In the genomic region with DNA sequence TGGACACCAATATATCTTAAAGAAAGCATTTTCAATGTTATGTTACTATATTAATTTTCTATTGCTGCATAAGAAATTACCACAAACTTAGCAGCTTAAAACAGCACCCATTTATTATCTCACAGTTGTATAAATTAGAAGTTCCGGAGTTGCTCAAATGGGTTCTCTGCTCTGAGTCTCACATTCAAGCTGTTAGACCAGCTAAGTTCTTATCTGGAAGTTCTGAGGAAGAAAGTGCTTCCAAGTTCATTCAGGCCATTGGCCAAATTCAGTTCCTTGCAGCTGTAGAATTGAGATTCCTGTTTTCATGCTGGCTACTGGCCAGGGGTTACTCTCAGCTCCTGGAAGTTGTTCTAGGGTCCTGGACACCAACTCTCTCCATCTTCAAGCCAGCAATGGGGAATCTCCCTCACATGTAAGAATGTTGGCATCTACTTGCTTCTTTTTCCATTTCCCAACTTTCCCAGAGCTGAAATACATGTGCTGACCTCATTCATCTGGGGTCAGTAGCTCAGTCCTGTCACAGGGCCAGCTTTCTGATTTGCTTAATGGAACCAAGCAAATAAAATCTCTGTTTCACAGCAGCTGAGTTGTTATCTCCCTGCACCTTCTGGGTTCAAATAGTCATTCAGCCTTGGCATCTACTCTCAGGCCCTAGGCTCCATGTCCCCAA, we compare ENCODE assay signal across 16 cellular contexts.
DNase-seq lines count a peak whose midpoint lies in the region; ATAC-seq and TF ChIP-seq lines count a peak whose summit lies in the region.
"Had no signal": no experiment of that assay in that cellular context is flagged by ENCODE, and none has a peak within 500 bp of the region (broad histone marks: within the 10 kb centered on the region; RNA-seq: fewer than 3 reads in every experiment).

No MANE protein-coding gene starts in this region.

- CTCF ChIA-PET in A673 (lab: Charles Lee): no interaction called here

- H3K27ac ChIP-seq in upper lobe of right lung (no peak overlapping the region), A673 (ENCODE audit: low read depth, low read length, poor library complexity, severe bottlenecking) (no peak overlapping the region)

- peak; percentile 69 for ATAC-seq in upper lobe of right lung
- no peak for ATAC-seq in GM18517 (IDR thresholded peaks at IDR 0.05; ENCODE audit: unreplicated experiment)
- ATAC-seq in GM21526 (IDR thresholded peaks at IDR 0.05; ENCODE audit: low FRiP score, unreplicated experiment): no peak
- ATAC-seq: activated CD4-positive, CD25-positive, alpha-beta regulatory T cell treated with anti-CD3 and anti-CD28 coated beads, Interleukin-2, amount 50 U/mL, for 24 hours; effector memory CD8-positive, alpha-beta T cell; stimulated activated naive CD8-positive, alpha-beta T cell treated with anti-CD3 and anti-CD28 coated beads, Interleukin-15, amount 100 ng/mL, for 72 hours had no signal

- no peak for TF ChIP-seq CTCF in fibroblast of the aortic adventitia (IDR thresholded peaks at IDR 0.05; ENCODE audit: insufficient read depth, low read length)
- no peak for TF ChIP-seq CTCF in upper lobe of right lung (IDR thresholded peaks at IDR 0.05)
- no peak for TF ChIP-seq CTCF in A673 (conservative IDR thresholded peaks at IDR 0.05; ENCODE audit: low read depth, low read length)

- intact Hi-C loops in upper lobe of right lung (cut with DNase I) (no loop called here), A673 (cut with micrococcal nuclease; ENCODE audit: unreplicated experiment) (no loop called here)

- POLR2A ChIA-PET in A673 (lab: Charles Lee; ENCODE audit: low non-redundant PET): no interaction called here

- BruUV-seq in A673 (replicated peaks; lab: Mats Ljungman, UMichigan): no TSS peak

- H3K36me3 ChIP-seq in upper lobe of right lung (no peaks in the 10 kb centered on the region), A673 (ENCODE audit: insufficient read depth, low read length, poor library complexity, severe bottlenecking) (no peaks in the 10 kb centered on the region)

- H3K27me3 ChIP-seq in upper lobe of right lung: no peaks in the 10 kb centered on the region
- no peaks in the 10 kb centered on the region for H3K27me3 ChIP-seq in A673 (replicated peaks; ENCODE audit: insufficient read depth, low read depth, low read length, poor library complexity)

- H3K4me1 ChIP-seq in upper lobe of right lung (peaks cover 15% of the 10 kb centered on the region), A673 (ENCODE audit: insufficient read depth, low read length, poor library complexity, severe bottlenecking) (no peaks in the 10 kb centered on the region)

- H3K9me3 ChIP-seq in upper lobe of right lung: no peaks in the 10 kb centered on the region
- no peaks in the 10 kb centered on the region for H3K9me3 ChIP-seq in A673 (ENCODE audit: low read depth, low read length, poor library complexity, severe bottlenecking)

- H3K4me3 ChIP-seq in fibroblast of the aortic adventitia (ENCODE audit: low read depth, low read length) (no peak overlapping the region), upper lobe of right lung (no peak overlapping the region), A673 (ENCODE audit: low read depth, low read length, poor library complexity, severe bottlenecking) (no peak overlapping the region)

- DNase-seq in astrocyte of the hippocampus (ENCODE audit: low read depth, low spot score): peak; percentile 35
- peak; percentile 92 for DNase-seq in fibroblast of the aortic adventitia (ENCODE audit: low read depth)
- peak; percentile 4 for DNase-seq in medulla oblongata (ENCODE audit: extremely low spot score)
- no peak for DNase-seq in upper lobe of right lung
- no peak for DNase-seq in A673 (ENCODE audit: low spot score)
- DNase-seq: activated T-cell treated with anti-CD3 and anti-CD28 coated beads for 4 hours; anterior cingulate cortex; CD8-positive, alpha-beta memory T cell; effector memory CD8-positive, alpha-beta T cell; H9; NCI-H2171; stimulated activated naive CD8-positive, alpha-beta T cell treated with anti-CD3 and anti-CD28 coated beads, Interleukin-15, amount 100 ng/mL, for 72 hours; SW 1271 had no signal

Comparison
In these comparisons a context has a peak if more than half of its experiments do, and no peak if none do; other contexts are left out.
1. DNase-seq: peak in astrocyte of the hippocampus (single experiment), fibroblast of the aortic adventitia (single experiment) and medulla oblongata (single experiment); none in upper lobe of right lung (single experiment) and A673 (single experiment).